8 cellular contexts compared by ENCODE assay signal in genomic region chr10:102796407-102797176, GRCh38. TPM values are rescaled to one million over a fixed set of nuclear protein-coding genes. Genes with fewer than 3 reads are reported as not detected.
A peak's percentile ranks its signal among the peaks of the same experiment; 100 is the strongest.
DNase-seq lines count a peak whose midpoint lies in the region; ATAC-seq lines count a peak whose summit lies in the region.

No MANE protein-coding gene starts in this region.

- peak overlapping the region; percentile 13 for H3K9ac ChIP-seq in skeletal muscle satellite cell (ENCODE audit: low read depth, low read length)

- no peaks in the 10 kb centered on the region for H3K9me3 ChIP-seq in skeletal muscle satellite cell (replicated peaks; ENCODE audit: low read length)

- H3K27ac Mint-ChIP-seq in activated T-cell treated with anti-CD3 and anti-CD28 coated beads, Interleukin-2, amount 50 U/mL, for 72 hours: peak overlapping the region; percentile 60

- no peaks in the 10 kb centered on the region for H3K27me3 ChIP-seq in skeletal muscle satellite cell (ENCODE audit: control insufficient read depth, insufficient read depth, low read length)

- DNase-seq in EL (peak; percentile 47), NAMALWA (ENCODE audit: low spot score) (peak; percentile 81), Right ventricle myocardium inferior (ENCODE audit: missing footprints) (peak; percentile 95), cerebellar cortex (ENCODE audit: low spot score) (no peak), AML-193 (lab: John Stamatoyannopoulos, UW) (no peak)
- peak; percentile 62 for DNase-seq in activated T-cell treated with anti-CD3 and anti-CD28 coated beads, Interleukin-2, amount 50 U/mL, for 72 hours

- peaks cover 19% of the 10 kb centered on the region for H3K4me1 Mint-ChIP-seq in activated T-cell treated with anti-CD3 and anti-CD28 coated beads, Interleukin-2, amount 50 U/mL, for 72 hours (ENCODE audit: low read depth)

- intact Hi-C loops in Right ventricle myocardium inferior (cut with DNase I): loop anchor here (1.0 kb wide), 1 partner anchor 20 kb away; no protein-coding TSS in a partner anchor

- H3K4me3 Mint-ChIP-seq in activated T-cell treated with anti-CD3 and anti-CD28 coated beads, Interleukin-2, amount 50 U/mL, for 72 hours: peak overlapping the region; percentile 27 to 50

- no peaks in the 10 kb centered on the region for H3K27me3 Mint-ChIP-seq in activated T-cell treated with anti-CD3 and anti-CD28 coated beads, Interleukin-2, amount 50 U/mL, for 72 hours (ENCODE audit: low read depth)

- ATAC-seq in GM21825 (IDR thresholded peaks at IDR 0.05; ENCODE audit: unreplicated experiment) (peak; percentile 97), Right ventricle myocardium inferior (peak; percentile 97)
- peak; percentile 97 to 98 for ATAC-seq in activated T-cell treated with anti-CD3 and anti-CD28 coated beads, Interleukin-2, amount 50 U/mL, for 72 hours (replicated peaks in 1 of 2)

- peak overlapping the region; percentile 62 for H3K4me2 ChIP-seq in skeletal muscle satellite cell (ENCODE audit: low read length)

- no peaks in the 10 kb centered on the region for H3K9me3 Mint-ChIP-seq in activated T-cell treated with anti-CD3 and anti-CD28 coated beads, Interleukin-2, amount 50 U/mL, for 72 hours

- no peaks in the 10 kb centered on the region for H3K36me3 Mint-ChIP-seq in activated T-cell treated with anti-CD3 and anti-CD28 coated beads, Interleukin-2, amount 50 U/mL, for 72 hours (ENCODE audit: insufficient read depth in 2 of 2)

- peaks cover 42% of the 10 kb centered on the region for H3K36me3 ChIP-seq in skeletal muscle satellite cell (ENCODE audit: insufficient read depth, low read length)

- peaks cover 42% of the 10 kb centered on the region for H3K4me1 ChIP-seq in skeletal muscle satellite cell (ENCODE audit: control insufficient read depth, insufficient read depth, low read length)

- no peak overlapping the region for H3K4me3 ChIP-seq in skeletal muscle satellite cell (ENCODE audit: low read length)

RNA-seq across cellular contexts. Expression of gene CYP17A1, which starts 40.6 kb away (rescaled TPM):
- not detected for total RNA-seq in activated T-cell treated with anti-CD3 and anti-CD28 coated beads, Interleukin-2, amount 50 U/mL, for 72 hours
- not detected for total RNA-seq in Right ventricle myocardium inferior
- not detected in 2 replicates for total RNA-seq in skeletal muscle satellite cell (2012; rRNA removed)

RNA-seq across cellular contexts. Expression of gene WBP1L, which starts 52.8 kb away (rescaled TPM):
- 10 to 100 TPM; 19.6 to 20.1 TPM for total RNA-seq in activated T-cell treated with anti-CD3 and anti-CD28 coated beads, Interleukin-2, amount 50 U/mL, for 72 hours
- 25.9 TPM for total RNA-seq in Right ventricle myocardium inferior
- total RNA-seq in skeletal muscle satellite cell (2012; rRNA removed): 29.2 and 41.3 TPM in 2 replicates

RNA-seq across cellular contexts. Expression of gene BORCS7, which starts 57.5 kb away (rescaled TPM):
- total RNA-seq in activated T-cell treated with anti-CD3 and anti-CD28 coated beads, Interleukin-2, amount 50 U/mL, for 72 hours: 1 to 10 TPM; 8.3 to 8.6 TPM
- total RNA-seq in Right ventricle myocardium inferior: 12.3 TPM
- 10.4 and 12.5 TPM in 2 replicates for total RNA-seq in skeletal muscle satellite cell (2012; rRNA removed)

Comparison
In these comparisons a context has a peak if more than half of its experiments do, and no peak if none do; other contexts are left out.
1. DNase-seq: peak in EL (single experiment), NAMALWA (single experiment), activated T-cell treated with anti-CD3 and anti-CD28 coated beads, Interleukin-2, amount 50 U/mL, for 72 hours (2 of 2) and Right ventricle myocardium inferior (single experiment); none in cerebellar cortex (single experiment) and AML-193 (0 of 2).
2. Peak in every context shown above with its lines, with median percentiles within 50 percentile points of each other: ATAC-seq.